In genomic region chr19:47258895-47259555, GRCh38 we compare ENCODE assay signal across 13 cellular contexts. TPM values are rescaled to one million over a fixed set of nuclear protein-coding genes. Genes with fewer than 3 reads are reported as not detected.
DNase-seq lines count a peak whose midpoint lies in the region; ATAC-seq and TF ChIP-seq lines count a peak whose summit lies in the region.
"Had no signal": no experiment of that assay in that cellular context is flagged by ENCODE, and none has a peak within 500 bp of the region (broad histone marks: within the 10 kb centered on the region; RNA-seq: fewer than 3 reads in every experiment).

No MANE protein-coding gene starts in this region.

- peaks cover 38% of the 10 kb centered on the region for H3K36me3 Mint-ChIP-seq in T-helper 1 cell treated with Interleukin-12 subunit alpha and Interleukin-12 subunit beta and Interleukin-4 antibody, amounts not matched to agents 30 μg/mL and 1 μg/mL, for 36 hours (ENCODE audit: low read depth)
- H3K36me3 Mint-ChIP-seq in T-helper 17 cell (ENCODE audit: low read depth): peaks cover 14% of the 10 kb centered on the region

- no peaks in the 10 kb centered on the region for H3K36me3 ChIP-seq in hepatocyte (replicated peaks; ENCODE audit: insufficient read depth, low read depth)
- peaks cover 0 to 60% (median 48%) of the 10 kb centered on the region in 6 donors for H3K36me3 ChIP-seq in spleen

- TF ChIP-seq POLR2A in spleen (IDR thresholded peaks at IDR 0.05): no peak

- H3K4me1 Mint-ChIP-seq in T-helper 1 cell treated with Interleukin-12 subunit alpha and Interleukin-12 subunit beta and Interleukin-4 antibody, amounts not matched to agents 30 μg/mL and 1 μg/mL, for 36 hours (ENCODE audit: low read depth): peaks cover 27% of the 10 kb centered on the region
- peaks cover 39% of the 10 kb centered on the region for H3K4me1 Mint-ChIP-seq in T-helper 17 cell

- ATAC-seq in T-helper 17 cell: no peak
- ATAC-seq in GM21515 (IDR thresholded peaks at IDR 0.05; ENCODE audit: unreplicated experiment): no peak
- no peak for ATAC-seq in GM18498 (IDR thresholded peaks at IDR 0.05; ENCODE audit: unreplicated experiment)

- WGBS in hepatocyte (ENCODE audit: low lambda C conversion rate, missing lambda C conversion rate): 89% methylated on average over 6 of the region's 6 CpGs
- 89 to 98% (median 92%) methylated on average over 6 of the region's 6 CpGs for WGBS in spleen, 5 donors

- TF ChIP-seq CTCF in hepatocyte (IDR thresholded peaks at IDR 0.05; ENCODE audit: poor library complexity): no peak
- TF ChIP-seq CTCF in spleen (IDR thresholded peaks at IDR 0.05 in 8 of 11, conservative IDR thresholded peaks at IDR 0.05 in 3 of 11): no peak

- peak overlapping the region; percentile 86 for H3K4me2 ChIP-seq in hepatocyte

- peak overlapping the region; percentile 15 for H3K27ac Mint-ChIP-seq in T-helper 1 cell treated with Interleukin-12 subunit alpha and Interleukin-12 subunit beta and Interleukin-4 antibody, amounts not matched to agents 30 μg/mL and 1 μg/mL, for 36 hours
- H3K27ac Mint-ChIP-seq in T-helper 17 cell: peak overlapping the region; percentile 80

- no peak overlapping the region for H3K4me3 ChIP-seq in hepatocyte
- no peak overlapping the region for H3K4me3 ChIP-seq in spleen
- H3K4me3 ChIP-seq: colonic mucosa had no signal

- H3K4me1 ChIP-seq in hepatocyte (ENCODE audit: insufficient read depth) (peaks cover 19% of the 10 kb centered on the region), spleen (peaks cover 14 to 72% (median 47%) of the 10 kb centered on the region in 6 donors)
- H3K4me1 ChIP-seq: colonic mucosa had no signal

- no peak for DNase-seq in T-helper 1 cell
- no peak for DNase-seq in T-helper 17 cell
- DNase-seq in hepatocyte (ENCODE audit: low spot score): no peak
- DNase-seq in spleen: peak; percentile 76
- DNase-seq in iPS-NIHi7 (ENCODE audit: extremely low spot score): no peak
- DNase-seq: colonic mucosa, head of caudate nucleus, NCI-H2081 treated with DMSO at 0.1 percent for 48 hours had no signal

- peaks cover 21% of the 10 kb centered on the region for H3K79me2 ChIP-seq in hepatocyte

- H4K20me1 ChIP-seq in hepatocyte (ENCODE audit: insufficient read depth, poor library complexity, severe bottlenecking): no peaks in the 10 kb centered on the region

- H3K9me3 ChIP-seq in T-helper 17 cell (ENCODE audit: control insufficient read depth, low read length, poor library complexity, severe bottlenecking): no peaks in the 10 kb centered on the region
- H3K9me3 ChIP-seq in hepatocyte (ENCODE audit: low read depth): no peaks in the 10 kb centered on the region
- no peaks in the 10 kb centered on the region for H3K9me3 ChIP-seq in spleen
- H3K9me3 ChIP-seq: colonic mucosa had no signal

- H2AFZ ChIP-seq in hepatocyte: no peak overlapping the region

- intact Hi-C loops in spleen (cut with DNase I; ENCODE audit: low total_unique reads): no loop called here

- peak overlapping the region; percentile 62 for H3K4me3 Mint-ChIP-seq in T-helper 1 cell treated with Interleukin-12 subunit alpha and Interleukin-12 subunit beta and Interleukin-4 antibody, amounts not matched to agents 30 μg/mL and 1 μg/mL, for 36 hours
- H3K4me3 Mint-ChIP-seq in T-helper 17 cell: peak overlapping the region; percentile 45

- no peaks in the 10 kb centered on the region for H3K9me2 ChIP-seq in hepatocyte (replicated peaks; ENCODE audit: insufficient read depth)

- H3K27ac ChIP-seq in hepatocyte: peak overlapping the region; percentile 92
- H3K27ac ChIP-seq in spleen: peak overlapping the region in 5 of 8 donors; percentile 20 to 95 (median 93)

- H3K27me3 Mint-ChIP-seq in T-helper 1 cell treated with Interleukin-12 subunit alpha and Interleukin-12 subunit beta and Interleukin-4 antibody, amounts not matched to agents 30 μg/mL and 1 μg/mL, for 36 hours (ENCODE audit: low read depth): no peaks in the 10 kb centered on the region
- no peaks in the 10 kb centered on the region for H3K27me3 Mint-ChIP-seq in T-helper 17 cell

- H3K9me3 Mint-ChIP-seq in T-helper 1 cell treated with Interleukin-12 subunit alpha and Interleukin-12 subunit beta and Interleukin-4 antibody, amounts not matched to agents 30 μg/mL and 1 μg/mL, for 36 hours: no peaks in the 10 kb centered on the region

- H3K27me3 ChIP-seq in hepatocyte: no peaks in the 10 kb centered on the region
- no peaks in the 10 kb centered on the region for H3K27me3 ChIP-seq in spleen (replicated peaks in 1 of 7)
- H3K27me3 ChIP-seq: colonic mucosa had no signal

RNA-seq across cellular contexts. Expression of gene CCDC9, which starts 2.7 kb away (rescaled TPM):
- total RNA-seq in T-helper 17 cell (10 to 100 TPM; 35.6 to 53.7 TPM), hepatocyte (5.2 and 7.9 TPM in 2 replicates), spleen (10 to 100 TPM; 13.0 to 43.0 (median 32.6) TPM)
- polyA plus RNA-seq in hepatocyte (13.0 and 19.6 TPM in 2 replicates), spleen (10 to 100 TPM; 11.0 to 38.7 (median 15.9) TPM)

RNA-seq across cellular contexts. Expression of gene INAFM1, which starts 15.7 kb away (rescaled TPM):
- 1 to 10 TPM; 9.2 to 9.9 TPM for total RNA-seq in T-helper 17 cell
- 1.7 and 1.9 TPM in 2 replicates for total RNA-seq in hepatocyte
- polyA plus RNA-seq in hepatocyte: 11.9 and 13.8 TPM in 2 replicates
- 10 to 100 TPM in 4 of 7 donors, 1 to 10 TPM in 3; 3.9 to 19.8 (median 13.8) TPM for total RNA-seq in spleen
- 10 to 100 TPM in 2 of 3 donors, 1 to 10 TPM in 1; 8.1 to 12.9 (median 11.3) TPM for polyA plus RNA-seq in spleen

RNA-seq across cellular contexts. Expression of gene BBC3, which starts 28.0 kb away (rescaled TPM):
- total RNA-seq in T-helper 17 cell (10 to 100 TPM; 32.4 to 40.2 TPM), hepatocyte (8.0 and 9.9 TPM in 2 replicates), spleen (10 to 100 TPM in 6 of 7 donors, 1 to 10 TPM in 1; 6.3 to 17.0 (median 11.3) TPM)
- polyA plus RNA-seq in hepatocyte (14.7 and 22.0 TPM in 2 replicates), spleen (10 to 100 TPM in 1 of 3 donors, 1 to 10 TPM in 2; 7.1 to 12.6 (median 9.5) TPM)

RNA-seq across cellular contexts. Expression of gene C5AR1, which starts 50.6 kb away (rescaled TPM):
- total RNA-seq in T-helper 17 cell (10 to 100 TPM in 1 of 2 donors, 1 to 10 TPM in 1; 2.2 to 11.3 TPM), hepatocyte (0.43 and 0.96 TPM in 2 replicates), spleen (100 to 1,000 TPM in 1 of 7 donors, 10 to 100 TPM in 6; 33.1 to 124 (median 64.0) TPM)
- polyA plus RNA-seq in hepatocyte (0.99 and 3.2 TPM in 2 replicates), spleen (1 to 10 TPM; 4.0 to 9.4 (median 4.6) TPM)
- total RNA-seq: A172, HT1080 had no signal
